In the genomic region with DNA sequence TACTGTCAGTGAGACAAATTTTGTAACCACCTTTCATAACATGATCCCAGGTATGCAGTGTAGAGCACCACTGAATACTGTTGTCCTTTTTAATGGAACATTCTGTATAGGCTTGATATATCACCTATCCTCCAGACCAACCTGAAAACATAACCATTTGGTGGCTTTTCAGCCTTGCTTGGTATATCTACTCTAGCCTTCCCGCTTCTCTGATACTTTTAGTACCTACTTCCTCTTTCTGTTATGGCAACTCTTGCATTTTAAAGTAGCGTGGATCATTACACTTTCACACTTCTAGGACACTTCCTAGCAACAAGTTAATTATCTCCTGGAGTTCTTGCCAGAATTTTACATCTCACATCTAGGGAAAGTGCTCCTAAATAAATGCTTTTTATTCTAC, we compare ENCODE assay signal across 28 cellular contexts.
A peak's percentile ranks its signal among the peaks of the same experiment; 100 is the strongest.
DNase-seq lines count a peak whose midpoint lies in the region; ATAC-seq, FAIRE-seq and TF ChIP-seq lines count a peak whose summit lies in the region.
"Had no signal": no experiment of that assay in that cellular context is flagged by ENCODE, and none has a peak within 500 bp of the region (broad histone marks: within the 10 kb centered on the region; RNA-seq: fewer than 3 reads in every experiment).

No MANE protein-coding gene starts in this region.

- no peak overlapping the region for H3K4me3 ChIP-seq in Loucy (ENCODE audit: low read length, poor library complexity, severe bottlenecking)
- H3K4me3 ChIP-seq: BLaER1 treated with 17β-estradiol and CSF1 and Interleukin-3, amounts not matched to agents 10 nM and 100 nM; K562; SJSA1 had no signal

- no peaks in the 10 kb centered on the region for H3K79me2 ChIP-seq in Loucy (ENCODE audit: insufficient read depth, low read length)

- H3F3A ChIP-seq in Loucy (ENCODE audit: low read depth) = no peaks in the 10 kb centered on the region

- H2AFZ ChIP-seq in Loucy (ENCODE audit: low read length) = peak overlapping the region; percentile 33

- H3K4me2 ChIP-seq in Loucy (ENCODE audit: low read depth, low read length, poor library complexity, severe bottlenecking) = no peak overlapping the region
- H3K4me2 ChIP-seq: BLaER1 treated with 17β-estradiol and CSF1 and Interleukin-3, amounts not matched to agents 10 nM and 100 nM had no signal

- TF ChIP-seq CTCF in Loucy (conservative IDR thresholded peaks at IDR 0.05; ENCODE audit: low read length) = no peak

- H3K4me1 ChIP-seq in Loucy (ENCODE audit: insufficient read depth, low read length, poor library complexity, severe bottlenecking) = no peaks in the 10 kb centered on the region
- H3K4me1 ChIP-seq: Caco-2, SJSA1 had no signal

- H3K9me2 ChIP-seq in Loucy (replicated peaks; ENCODE audit: low read depth, low read length) = no peaks in the 10 kb centered on the region

- no peak overlapping the region for H3K9ac ChIP-seq in Loucy (ENCODE audit: low read depth, low read length, poor library complexity, severe bottlenecking)
- H3K9ac ChIP-seq: BLaER1 treated with 17β-estradiol and CSF1 and Interleukin-3, amounts not matched to agents 10 nM and 100 nM had no signal

- H3K9me3 ChIP-seq in Loucy (ENCODE audit: insufficient read depth, low read depth, low read length) = no peaks in the 10 kb centered on the region
- H3K9me3 ChIP-seq: BLaER1 treated with 17β-estradiol and CSF1 and Interleukin-3, amounts not matched to agents 10 nM and 100 nM; Caco-2; SJSA1 had no signal

- no peak for ATAC-seq in HG03097 (IDR thresholded peaks at IDR 0.05; ENCODE audit: low FRiP score, unreplicated experiment)
- ATAC-seq: HepG2, K562, Panc1, T-helper 17 cell had no signal

- H3K36me3 ChIP-seq in Loucy (ENCODE audit: insufficient read depth, low read length) = no peaks in the 10 kb centered on the region
- H3K36me3 ChIP-seq: BLaER1 treated with 17β-estradiol and CSF1 and Interleukin-3, amounts not matched to agents 10 nM and 100 nM; SJSA1 had no signal

- TF ChIP-seq POLR2A in GM12891 (IDR thresholded peaks at IDR 0.05; ENCODE audit: low read depth, low read length) = no peak

- H3K27me3 ChIP-seq in Loucy (ENCODE audit: insufficient read depth, low read length, poor library complexity, severe bottlenecking) = no peaks in the 10 kb centered on the region
- H3K27me3 ChIP-seq: BLaER1 treated with 17β-estradiol and CSF1 and Interleukin-3, amounts not matched to agents 10 nM and 100 nM; SJSA1 had no signal

- H4K20me1 ChIP-seq in Loucy (ENCODE audit: insufficient read depth, low read length, poor library complexity, severe bottlenecking) = no peaks in the 10 kb centered on the region
- H4K20me1 ChIP-seq: BLaER1 treated with 17β-estradiol and CSF1 and Interleukin-3, amounts not matched to agents 10 nM and 100 nM had no signal

- DNase-seq in GM12891 (ENCODE audit: insufficient read length, low spot score) = no peak
- DNase-seq in NOMO-1 (lab: John Stamatoyannopoulos, UW; ENCODE audit: unreplicated experiment in 2 of 2) = peak; percentile 29 to 75
- DNase-seq in SIG-M5 (lab: John Stamatoyannopoulos, UW) = peak; percentile 26
- no peak for DNase-seq in frontal cortex (ENCODE audit: low spot score in 2 of 2)
- DNase-seq in dermis blood vessel endothelial cell = no peak
- DNase-seq in NCI-H510A treated with DMSO at 0.1 percent for 48 hours (lab: John Stamatoyannopoulos, UW) = no peak
- DNase-seq: ACHN; Caco-2; CD4-positive, alpha-beta memory T cell; DMS 273 treated with DMSO at 0.1 percent for 48 hours; DND-41; H7; NCI-H1105; NCI-H146; NCI-H2029 treated with DMSO at 0.1 percent for 48 hours; NCI-H226; NCI-H524; NCI-H774; SW 1271; T-helper 17 cell had no signal

- no peak for FAIRE-seq in GM12891 (lab: Jason Lieb, UNC)
- FAIRE-seq in frontal cortex (lab: Jason Lieb, UNC) = no peak
- FAIRE-seq: GM12892, HepG2, K562 had no signal

TF ChIP-seq in GM12891, 5 proteins besides CTCF, POLR2A, EP300 and RAD21:
- no peak for TF ChIP-seq POLR2AphosphoS5 (IDR thresholded peaks at IDR 0.05; ENCODE audit: low read depth, low read length)
- peak; percentile 38 for TF ChIP-seq SPI1 (IDR thresholded peaks at IDR 0.05; ENCODE audit: low read depth, low read length)
- TF ChIP-seq TAF1 (IDR thresholded peaks at IDR 0.05; ENCODE audit: low read depth, low read length) = no peak
TF ChIP-seq in GM12891: peak in this region for 1.

Comparison
In these comparisons a context has a peak if more than half of its experiments do, and no peak if none do; other contexts are left out.
1. DNase-seq: peak in NOMO-1 (2 of 2) and SIG-M5 (single experiment); none in GM12891 (single experiment), frontal cortex (0 of 2), dermis blood vessel endothelial cell (single experiment) and NCI-H510A treated with DMSO at 0.1 percent for 48 hours (single experiment).